In genomic region chr14:94109915-94110250, GRCh38 we compare ENCODE assay signal across 15 cellular contexts. TPM values are rescaled to one million over a fixed set of nuclear protein-coding genes. Genes with fewer than 3 reads are reported as not detected.
DNase-seq lines count a peak whose midpoint lies in the region; ATAC-seq and TF ChIP-seq lines count a peak whose summit lies in the region.
"Had no signal": no experiment of that assay in that cellular context is flagged by ENCODE, and none has a peak within 500 bp of the region (broad histone marks: within the 10 kb centered on the region; RNA-seq: fewer than 3 reads in every experiment).

No MANE protein-coding gene starts in this region.

- H3K27ac ChIP-seq in colonic mucosa (peak overlapping the region; percentile 74), thyroid gland (peak overlapping the region in 2 of 3 donors; percentile 54 to 67)

- TF ChIP-seq POLR2A in thyroid gland (IDR thresholded peaks at IDR 0.05): no peak

- no peaks in the 10 kb centered on the region for H3K36me3 Mint-ChIP-seq in activated CD4-positive, alpha-beta memory T cell treated with anti-CD3 and anti-CD28 coated beads, Interleukin-2, amount 10 ng/mL, durations not matched to agents 7 days and 5 days (ENCODE audit: low read depth)
- no peaks in the 10 kb centered on the region for H3K36me3 Mint-ChIP-seq in activated CD4-positive, alpha-beta memory T cell treated with anti-CD3 and anti-CD28 coated beads for 36 hours

- no peak overlapping the region for H3K4me3 Mint-ChIP-seq in activated CD4-positive, alpha-beta memory T cell treated with anti-CD3 and anti-CD28 coated beads, Interleukin-2, amount 10 ng/mL, durations not matched to agents 7 days and 5 days
- no peak overlapping the region for H3K4me3 Mint-ChIP-seq in activated CD4-positive, alpha-beta memory T cell treated with anti-CD3 and anti-CD28 coated beads for 36 hours
- H3K4me3 Mint-ChIP-seq: activated CD4-positive, alpha-beta T cell treated with anti-CD3 and anti-CD28 coated beads for 36 hours had no signal

- no peak overlapping the region for H3K4me3 ChIP-seq in colonic mucosa
- no peak overlapping the region for H3K4me3 ChIP-seq in mucosa of stomach (ENCODE audit: low read length)
- H3K4me3 ChIP-seq in thyroid gland (replicated peaks in 1 of 3): no peak overlapping the region

- DNase-seq in activated CD4-positive, alpha-beta memory T cell treated with anti-CD3 and anti-CD28 coated beads, Interleukin-2, amount 10 ng/mL, durations not matched to agents 7 days and 5 days: peak; percentile 11
- no peak for DNase-seq in activated CD4-positive, alpha-beta memory T cell treated with anti-CD3 and anti-CD28 coated beads for 36 hours
- no peak for DNase-seq in colonic mucosa
- DNase-seq in thyroid gland: no peak
- DNase-seq in HuH-7 (ENCODE audit: low spot score): no peak
- DNase-seq in amygdala (lab: John Stamatoyannopoulos, UW): no peak
- DNase-seq: activated CD4-positive, alpha-beta T cell treated with anti-CD3 and anti-CD28 coated beads for 36 hours; amniotic stem cell; DND-41; glutamatergic neuron; NCI-H1417 treated with DMSO at 0.1 percent for 48 hours; T1000 had no signal

- H3K27me3 Mint-ChIP-seq in activated CD4-positive, alpha-beta memory T cell treated with anti-CD3 and anti-CD28 coated beads, Interleukin-2, amount 10 ng/mL, durations not matched to agents 7 days and 5 days: peaks cover 2% of the 10 kb centered on the region
- no peaks in the 10 kb centered on the region for H3K27me3 Mint-ChIP-seq in activated CD4-positive, alpha-beta memory T cell treated with anti-CD3 and anti-CD28 coated beads for 36 hours
- H3K27me3 Mint-ChIP-seq: activated CD4-positive, alpha-beta T cell treated with anti-CD3 and anti-CD28 coated beads for 36 hours had no signal

- H3K9me3 Mint-ChIP-seq in activated CD4-positive, alpha-beta memory T cell treated with anti-CD3 and anti-CD28 coated beads, Interleukin-2, amount 10 ng/mL, durations not matched to agents 7 days and 5 days: no peaks in the 10 kb centered on the region
- H3K9me3 Mint-ChIP-seq in activated CD4-positive, alpha-beta memory T cell treated with anti-CD3 and anti-CD28 coated beads for 36 hours: no peaks in the 10 kb centered on the region
- H3K9me3 Mint-ChIP-seq: activated T-helper 1 cell treated with anti-CD3 and anti-CD28 coated beads, Interleukin-12 subunit alpha, Interleukin-12 subunit beta, Interleukin-2, Interleukin-4 antibody, amounts not matched to agents 30 ng/mL and 10 ng/mL and 1 ng/mL, durations not matched to agents 14 hours and 24 hours and 36 hours had no signal

- H3K4me1 ChIP-seq in colonic mucosa: no peaks in the 10 kb centered on the region
- H3K4me1 ChIP-seq in mucosa of stomach (ENCODE audit: control insufficient read depth, insufficient read depth, low read length): peaks cover 52% of the 10 kb centered on the region
- peaks cover 0 to 11% of the 10 kb centered on the region in 2 donors for H3K4me1 ChIP-seq in thyroid gland

- ATAC-seq in GM18873 (IDR thresholded peaks at IDR 0.05; ENCODE audit: low FRiP score, unreplicated experiment): no peak
- ATAC-seq: activated CD4-positive, alpha-beta T cell treated with anti-CD3 and anti-CD28 coated beads for 36 hours had no signal

- no peaks in the 10 kb centered on the region for H3K9me3 ChIP-seq in colonic mucosa
- H3K9me3 ChIP-seq in mucosa of stomach (ENCODE audit: control insufficient read depth, low read length): no peaks in the 10 kb centered on the region
- H3K9me3 ChIP-seq in thyroid gland: no peaks in the 10 kb centered on the region

- H3K27me3 ChIP-seq in colonic mucosa: no peaks in the 10 kb centered on the region
- H3K27me3 ChIP-seq in mucosa of stomach (ENCODE audit: control insufficient read depth, insufficient read depth, low read length): peaks cover 3% of the 10 kb centered on the region
- no peaks in the 10 kb centered on the region for H3K27me3 ChIP-seq in thyroid gland

- POLR2A ChIA-PET in activated CD4-positive, alpha-beta memory T cell treated with anti-CD3 and anti-CD28 coated beads, Interleukin-2, amount 10 ng/mL, durations not matched to agents 7 days and 5 days (lab: Charles Lee): no interaction called here
- POLR2A ChIA-PET in activated CD4-positive, alpha-beta memory T cell treated with anti-CD3 and anti-CD28 coated beads for 36 hours (lab: Charles Lee): no interaction called here

- TF ChIP-seq CTCF in colonic mucosa (IDR thresholded peaks at IDR 0.05) (no peak), thyroid gland (IDR thresholded peaks at IDR 0.05) (no peak)

- intact Hi-C loops in activated CD4-positive, alpha-beta memory T cell treated with anti-CD3 and anti-CD28 coated beads for 36 hours (cut with micrococcal nuclease): no loop called here
- intact Hi-C loops in colonic mucosa (cut with DNase I) (no loop called here), thyroid gland (cut with DNase I) (no loop called here)

- H3K36me3 ChIP-seq in colonic mucosa: no peaks in the 10 kb centered on the region
- no peaks in the 10 kb centered on the region for H3K36me3 ChIP-seq in mucosa of stomach (ENCODE audit: control insufficient read depth, insufficient read depth, low read length)
- H3K36me3 ChIP-seq in thyroid gland: no peaks in the 10 kb centered on the region

- H3K9ac ChIP-seq in colonic mucosa (ENCODE audit: low read depth in 2 of 2, low read length in 2 of 2) (no peak overlapping the region), mucosa of stomach (ENCODE audit: low read length) (peak overlapping the region; percentile 97)

- peaks cover 20% of the 10 kb centered on the region for H3K4me1 Mint-ChIP-seq in activated CD4-positive, alpha-beta memory T cell treated with anti-CD3 and anti-CD28 coated beads, Interleukin-2, amount 10 ng/mL, durations not matched to agents 7 days and 5 days
- H3K4me1 Mint-ChIP-seq in activated CD4-positive, alpha-beta memory T cell treated with anti-CD3 and anti-CD28 coated beads for 36 hours (ENCODE audit: low read depth): no peaks in the 10 kb centered on the region
- H3K4me1 Mint-ChIP-seq: activated CD4-positive, alpha-beta T cell treated with anti-CD3 and anti-CD28 coated beads for 36 hours had no signal

- CTCF ChIA-PET in activated CD4-positive, alpha-beta memory T cell treated with anti-CD3 and anti-CD28 coated beads, Interleukin-2, amount 10 ng/mL, durations not matched to agents 7 days and 5 days (lab: Charles Lee): no interaction called here
- CTCF ChIA-PET in activated CD4-positive, alpha-beta memory T cell treated with anti-CD3 and anti-CD28 coated beads for 36 hours (lab: Charles Lee): no interaction called here

- 95 to 98% methylated on average over 2 of the region's 2 CpGs for WGBS in thyroid gland, 2 donors

- H3K27ac Mint-ChIP-seq in activated CD4-positive, alpha-beta memory T cell treated with anti-CD3 and anti-CD28 coated beads, Interleukin-2, amount 10 ng/mL, durations not matched to agents 7 days and 5 days: peak overlapping the region; percentile 8
- H3K27ac Mint-ChIP-seq in activated CD4-positive, alpha-beta memory T cell treated with anti-CD3 and anti-CD28 coated beads for 36 hours: no peak overlapping the region
- H3K27ac Mint-ChIP-seq: activated CD4-positive, alpha-beta T cell treated with anti-CD3 and anti-CD28 coated beads for 36 hours had no signal

RNA-seq across cellular contexts. Expression of gene IFI27, which starts 0.7 kb away (rescaled TPM):
- 100 to 1,000 TPM; 184 to 186 TPM for total RNA-seq in activated CD4-positive, alpha-beta memory T cell treated with anti-CD3 and anti-CD28 coated beads, Interleukin-2, amount 10 ng/mL, durations not matched to agents 7 days and 5 days
- total RNA-seq in activated CD4-positive, alpha-beta memory T cell treated with anti-CD3 and anti-CD28 coated beads for 36 hours: 1 to 10 TPM; 2.3 to 3.1 TPM
- 100 to 1,000 TPM; 219 to 709 TPM for total RNA-seq in colonic mucosa
- total RNA-seq in thyroid gland: 100 to 1,000 TPM in 2 of 4 donors, 10 to 100 TPM in 2; 40.8 to 111 (median 81.3) TPM

RNA-seq across cellular contexts. Expression of gene IFI27L2, which starts 19.5 kb away (rescaled TPM):
- total RNA-seq in activated CD4-positive, alpha-beta memory T cell treated with anti-CD3 and anti-CD28 coated beads, Interleukin-2, amount 10 ng/mL, durations not matched to agents 7 days and 5 days: 100 to 1,000 TPM; 100 to 102 TPM
- 10 to 100 TPM; 69.3 to 74.4 TPM for total RNA-seq in activated CD4-positive, alpha-beta memory T cell treated with anti-CD3 and anti-CD28 coated beads for 36 hours
- 10 to 100 TPM; 27.6 to 51.4 TPM for total RNA-seq in colonic mucosa
- 10 to 100 TPM in 2 of 4 donors, 1 to 10 TPM in 2; 7.8 to 97.8 (median 23.1) TPM for total RNA-seq in thyroid gland

RNA-seq across cellular contexts. Expression of gene IFI27L1, which starts 28.8 kb away (rescaled TPM):
- total RNA-seq in activated CD4-positive, alpha-beta memory T cell treated with anti-CD3 and anti-CD28 coated beads, Interleukin-2, amount 10 ng/mL, durations not matched to agents 7 days and 5 days: 10 to 100 TPM; 49.5 to 51.0 TPM
- 10 to 100 TPM; 35.3 to 42.7 TPM for total RNA-seq in activated CD4-positive, alpha-beta memory T cell treated with anti-CD3 and anti-CD28 coated beads for 36 hours
- total RNA-seq in colonic mucosa (10 to 100 TPM; 15.8 to 27.4 TPM), thyroid gland (10 to 100 TPM in 2 of 4 donors, 1 to 10 TPM in 2; 3.4 to 21.3 (median 10.2) TPM)

RNA-seq across cellular contexts. Expression of gene DDX24, which starts 28.9 kb away (rescaled TPM):
- 100 to 1,000 TPM; 210 to 216 TPM for total RNA-seq in activated CD4-positive, alpha-beta memory T cell treated with anti-CD3 and anti-CD28 coated beads, Interleukin-2, amount 10 ng/mL, durations not matched to agents 7 days and 5 days
- 100 to 1,000 TPM; 241 to 252 TPM for total RNA-seq in activated CD4-positive, alpha-beta memory T cell treated with anti-CD3 and anti-CD28 coated beads for 36 hours
- total RNA-seq in colonic mucosa (100 to 1,000 TPM; 110 to 142 TPM), thyroid gland (100 to 1,000 TPM; 139 to 209 (median 193) TPM)

Comparison
In these comparisons a context has a peak if more than half of its experiments do, and no peak if none do; other contexts are left out.
1. RNA of gene IFI27, which starts 0.7 kb away (total RNA-seq): 219 to 709 TPM in colonic mucosa, 184 to 186 TPM in activated CD4-positive, alpha-beta memory T cell treated with anti-CD3 and anti-CD28 coated beads, Interleukin-2, amount 10 ng/mL, durations not matched to agents 7 days and 5 days and 40.8 to 111 TPM in thyroid gland; 2.3 to 3.1 TPM in activated CD4-positive, alpha-beta memory T cell treated with anti-CD3 and anti-CD28 coated beads for 36 hours; every median in the first group is over 10 times any median in the second.